In genomic region chr10:63008491-63008890, GRCh38 we compare ENCODE assay signal across 1 cellular context.
TF ChIP-seq lines count a peak whose summit lies in the region.

No MANE protein-coding gene starts in this region.

TF ChIP-seq in GM23338, 12 proteins besides CTCF, POLR2A, EP300 and RAD21 (continued from another document):
- TF ChIP-seq, protein P1, sequence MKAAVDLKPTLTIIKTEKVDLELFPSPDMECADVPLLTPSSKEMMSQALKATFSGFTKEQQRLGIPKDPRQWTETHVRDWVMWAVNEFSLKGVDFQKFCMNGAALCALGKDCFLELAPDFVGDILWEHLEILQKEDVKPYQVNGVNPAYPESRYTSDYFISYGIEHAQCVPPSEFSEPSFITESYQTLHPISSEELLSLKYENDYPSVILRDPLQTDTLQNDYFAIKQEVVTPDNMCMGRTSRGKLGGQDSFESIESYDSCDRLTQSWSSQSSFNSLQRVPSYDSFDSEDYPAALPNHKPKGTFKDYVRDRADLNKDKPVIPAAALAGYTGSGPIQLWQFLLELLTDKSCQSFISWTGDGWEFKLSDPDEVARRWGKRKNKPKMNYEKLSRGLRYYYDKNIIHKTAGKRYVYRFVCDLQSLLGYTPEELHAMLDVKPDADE (IDR thresholded peaks at IDR 0.05), result no peak
- TF ChIP-seq, protein P2, sequence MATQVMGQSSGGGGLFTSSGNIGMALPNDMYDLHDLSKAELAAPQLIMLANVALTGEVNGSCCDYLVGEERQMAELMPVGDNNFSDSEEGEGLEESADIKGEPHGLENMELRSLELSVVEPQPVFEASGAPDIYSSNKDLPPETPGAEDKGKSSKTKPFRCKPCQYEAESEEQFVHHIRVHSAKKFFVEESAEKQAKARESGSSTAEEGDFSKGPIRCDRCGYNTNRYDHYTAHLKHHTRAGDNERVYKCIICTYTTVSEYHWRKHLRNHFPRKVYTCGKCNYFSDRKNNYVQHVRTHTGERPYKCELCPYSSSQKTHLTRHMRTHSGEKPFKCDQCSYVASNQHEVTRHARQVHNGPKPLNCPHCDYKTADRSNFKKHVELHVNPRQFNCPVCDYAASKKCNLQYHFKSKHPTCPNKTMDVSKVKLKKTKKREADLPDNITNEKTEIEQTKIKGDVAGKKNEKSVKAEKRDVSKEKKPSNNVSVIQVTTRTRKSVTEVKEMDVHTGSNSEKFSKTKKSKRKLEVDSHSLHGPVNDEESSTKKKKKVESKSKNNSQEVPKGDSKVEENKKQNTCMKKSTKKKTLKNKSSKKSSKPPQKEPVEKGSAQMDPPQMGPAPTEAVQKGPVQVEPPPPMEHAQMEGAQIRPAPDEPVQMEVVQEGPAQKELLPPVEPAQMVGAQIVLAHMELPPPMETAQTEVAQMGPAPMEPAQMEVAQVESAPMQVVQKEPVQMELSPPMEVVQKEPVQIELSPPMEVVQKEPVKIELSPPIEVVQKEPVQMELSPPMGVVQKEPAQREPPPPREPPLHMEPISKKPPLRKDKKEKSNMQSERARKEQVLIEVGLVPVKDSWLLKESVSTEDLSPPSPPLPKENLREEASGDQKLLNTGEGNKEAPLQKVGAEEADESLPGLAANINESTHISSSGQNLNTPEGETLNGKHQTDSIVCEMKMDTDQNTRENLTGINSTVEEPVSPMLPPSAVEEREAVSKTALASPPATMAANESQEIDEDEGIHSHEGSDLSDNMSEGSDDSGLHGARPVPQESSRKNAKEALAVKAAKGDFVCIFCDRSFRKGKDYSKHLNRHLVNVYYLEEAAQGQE (IDR thresholded peaks at IDR 0.05; ENCODE audit: unreplicated experiment), result no peak
- TF ChIP-seq EZH2 (IDR thresholded peaks at IDR 0.05; ENCODE audit: low read depth, unreplicated experiment), result no peak
